Comparison of ENCODE assay signal across 15 cellular contexts in the genomic region with DNA sequence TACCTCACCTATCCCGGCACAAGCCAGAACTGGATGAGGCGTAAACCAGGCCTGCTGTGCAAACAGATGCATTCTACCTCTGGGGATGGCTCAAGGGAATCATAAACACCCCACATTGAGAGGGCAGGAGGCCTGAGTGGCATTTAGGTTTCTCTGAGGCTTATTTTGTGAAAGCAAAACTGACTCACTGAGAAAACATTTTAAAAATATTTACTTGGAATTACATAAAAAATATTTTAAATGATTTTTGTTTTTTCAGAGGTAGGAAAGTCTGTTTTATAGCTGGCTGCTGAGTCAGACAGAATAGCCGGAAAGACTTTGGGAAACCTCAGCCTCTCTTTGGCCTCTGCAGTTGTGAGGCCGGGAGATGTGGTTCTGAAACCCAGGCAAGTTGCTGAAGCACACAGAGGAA.
DNase-seq lines count a peak whose midpoint lies in the region; TF ChIP-seq lines count a peak whose summit lies in the region.
"Had no signal": no experiment of that assay in that cellular context is flagged by ENCODE, and none has a peak within 500 bp of the region (broad histone marks: within the 10 kb centered on the region; RNA-seq: fewer than 3 reads in every experiment).

No MANE protein-coding gene starts in this region.

- no peaks in the 10 kb centered on the region for H3K9me3 Mint-ChIP-seq in H9

- peaks cover 4% of the 10 kb centered on the region for H3F3A ChIP-seq in smooth muscle cell (ENCODE audit: low read depth)

- H3K27me3 ChIP-seq in smooth muscle cell (ENCODE audit: low read depth) (no peaks in the 10 kb centered on the region), H9 (ENCODE audit: insufficient read depth, low read length) (no peaks in the 10 kb centered on the region)
- H3K27me3 ChIP-seq: gastrocnemius medialis, sigmoid colon had no signal

- H3K36me3 ChIP-seq in smooth muscle cell (ENCODE audit: low read depth): no peaks in the 10 kb centered on the region
- H3K36me3 ChIP-seq: gastrocnemius medialis, sigmoid colon had no signal

- H3T11ph ChIP-seq in H9 (ENCODE audit: low read length): no peak overlapping the region

- H4K5ac ChIP-seq in H9 (ENCODE audit: insufficient read length, low read depth, low read length): no peak overlapping the region

- no peak overlapping the region for H3K27ac Mint-ChIP-seq in H9
- H3K27ac Mint-ChIP-seq: naive thymus-derived CD8-positive, alpha-beta T cell had no signal

- no peak overlapping the region for H4K8ac ChIP-seq in H9 (replicated peaks; ENCODE audit: insufficient read length, low read depth, low read length)

- no peak overlapping the region for H2BK15ac ChIP-seq in H9 (ENCODE audit: low read depth, low read length)

- peaks cover 1% of the 10 kb centered on the region; the same call in 1 of the 2 replicates for H3K27me3 Mint-ChIP-seq in H9 (ENCODE audit: low read depth)

- TF ChIP-seq POLR2A in lower leg skin (IDR thresholded peaks at IDR 0.05): no peak

- H2BK20ac ChIP-seq in H9 (ENCODE audit: low read depth, low read length, poor library complexity, severe bottlenecking): no peak overlapping the region

- H3K4ac ChIP-seq in H9 (ENCODE audit: low read depth, low read length): no peak overlapping the region

- no peak overlapping the region for H4K91ac ChIP-seq in H9 (ENCODE audit: insufficient read length, low read depth, low read length)

- H3K79me2 ChIP-seq in smooth muscle cell (ENCODE audit: low read depth): no peaks in the 10 kb centered on the region
- H3K79me2 ChIP-seq in H9 (ENCODE audit: insufficient read depth, low read length): no peaks in the 10 kb centered on the region

- H3K23ac ChIP-seq in H9 (ENCODE audit: insufficient read length, low read depth, low read length): no peak overlapping the region

- no peak overlapping the region for H2BK120ac ChIP-seq in H9 (ENCODE audit: low read depth, low read length, poor library complexity, severe bottlenecking)

- no peak overlapping the region for H2AK5ac ChIP-seq in H9 (ENCODE audit: insufficient read length, low read length)

- H4K20me1 ChIP-seq in smooth muscle cell (ENCODE audit: low read depth) (no peaks in the 10 kb centered on the region), H9 (ENCODE audit: control insufficient read depth, insufficient read depth, insufficient read length) (no peaks in the 10 kb centered on the region)

- peaks cover 12 to 17% of the 10 kb centered on the region in 2 experiments for H3K4me1 Mint-ChIP-seq in H9
- H3K4me1 Mint-ChIP-seq: naive thymus-derived CD8-positive, alpha-beta T cell had no signal

- H3K79me1 ChIP-seq in H9 (ENCODE audit: insufficient read depth, low read depth, low read length, poor library complexity, severe bottlenecking): no peaks in the 10 kb centered on the region

- no peaks in the 10 kb centered on the region; a peak in 1 of 7 replicates for H3K36me3 Mint-ChIP-seq in H9 (ENCODE audit: insufficient read depth in 1 of 3, low read depth in 3 of 3)
- H3K36me3 Mint-ChIP-seq: naive thymus-derived CD8-positive, alpha-beta T cell had no signal

- no peak for TF ChIP-seq CTCF in epithelial cell of esophagus (IDR thresholded peaks at IDR 0.05; ENCODE audit: insufficient read depth, low read depth, low read length, missing control alignments)
- TF ChIP-seq CTCF in smooth muscle cell (IDR thresholded peaks at IDR 0.05; ENCODE audit: borderline replicate concordance, insufficient read depth, poor library complexity, severe bottlenecking): no peak
- TF ChIP-seq CTCF in lower leg skin (IDR thresholded peaks at IDR 0.05): no peak
- no peak for TF ChIP-seq CTCF in H9 (conservative IDR thresholded peaks at IDR 0.05)

- H3K9me3 ChIP-seq in smooth muscle cell (replicated peaks; ENCODE audit: low read depth) (no peaks in the 10 kb centered on the region), H9 (ENCODE audit: control insufficient read depth, low read depth, low read length) (no peaks in the 10 kb centered on the region)
- H3K9me3 ChIP-seq: gastrocnemius medialis, sigmoid colon had no signal

- H3K14ac ChIP-seq in H9 (ENCODE audit: insufficient read depth, low read length): no peak overlapping the region

- no peak overlapping the region for H3K56ac ChIP-seq in H9 (ENCODE audit: insufficient read length, low read depth, low read length)

- H3K4me2 ChIP-seq in smooth muscle cell (peak overlapping the region; percentile 36), H9 (ENCODE audit: insufficient read depth, insufficient read length, low read length) (no peak overlapping the region)

- peak overlapping the region; percentile 43 for H3K27ac ChIP-seq in smooth muscle cell (ENCODE audit: low read depth)
- H3K27ac ChIP-seq in H9 (ENCODE audit: insufficient read length, low read depth, low read length): no peak overlapping the region
- H3K27ac ChIP-seq: gastrocnemius medialis, sigmoid colon had no signal

- no peaks in the 10 kb centered on the region for H3K23me2 ChIP-seq in H9 (ENCODE audit: insufficient read length, low read depth, low read length, poor library complexity, severe bottlenecking)

- H3K4me1 ChIP-seq in smooth muscle cell (ENCODE audit: low read depth) (no peaks in the 10 kb centered on the region), H9 (ENCODE audit: insufficient read depth, low read length) (no peaks in the 10 kb centered on the region)
- H3K4me1 ChIP-seq: gastrocnemius medialis, sigmoid colon had no signal

- intact Hi-C loops in lower leg skin (cut with DNase I; ENCODE audit: low total_unique reads): no loop called here

- no peak overlapping the region for H2AFZ ChIP-seq in smooth muscle cell (ENCODE audit: low read depth)
- no peak overlapping the region for H2AFZ ChIP-seq in H9 (ENCODE audit: low read length)

- no peak overlapping the region for H2BK5ac ChIP-seq in H9 (ENCODE audit: insufficient read length, low read length)

- no peak overlapping the region for H3K4me3 Mint-ChIP-seq in H9
- H3K4me3 Mint-ChIP-seq: naive thymus-derived CD8-positive, alpha-beta T cell had no signal

- DNase-seq in ELR (ENCODE audit: low read depth) (peak; percentile 85), NCI-H510A treated with DMSO at 0.1 percent for 48 hours (lab: John Stamatoyannopoulos, UW) (peak; percentile 18), epithelial cell of esophagus (ENCODE audit: low read depth) (peak; percentile 22), smooth muscle cell (lab: John Stamatoyannopoulos, UW; ENCODE audit: unreplicated experiment) (no peak), lower leg skin (ENCODE audit: low spot score in 2 of 2) (no peak), NCI-H1436 treated with DMSO at 0.1 percent for 48 hours (lab: John Stamatoyannopoulos, UW) (no peak), H9 (no peak)
- DNase-seq: activated CD8-positive, alpha-beta memory T cell treated with anti-CD3 and anti-CD28 coated beads for 24 hours; activated naive CD4-positive, alpha-beta T cell; gastrocnemius medialis; naive thymus-derived CD8-positive, alpha-beta T cell; NCI-H1105 treated with DMSO at 0.1 percent for 48 hours; NCI-H526 treated with DMSO at 0.1 percent for 48 hours; Right ventricle myocardium superior; sigmoid colon had no signal

- 32% methylated on average over 4 of the region's 4 CpGs for WGBS in smooth muscle cell (ENCODE audit: low lambda C conversion rate)
- WGBS in lower leg skin, 2 donors: 73 to 77% methylated on average over 4 of the region's 4 CpGs
- WGBS in H9 (ENCODE audit: extremely low coverage, insufficient read length, low lambda C conversion rate): no CpG with 5 or more reads among the region's 4 CpGs

- H3K18ac ChIP-seq in H9 (ENCODE audit: insufficient read length, low read depth, low read length): no peak overlapping the region

- no peak overlapping the region for H2BK12ac ChIP-seq in H9 (ENCODE audit: insufficient read length, low read depth, low read length)

- H3K4me3 ChIP-seq in epithelial cell of esophagus (ENCODE audit: low read length): no peak overlapping the region
- H3K4me3 ChIP-seq in smooth muscle cell: no peak overlapping the region
- H3K4me3 ChIP-seq in lower leg skin (ENCODE audit: low read depth, poor library complexity, severe bottlenecking): no peak overlapping the region
- H3K4me3 ChIP-seq: gastrocnemius medialis, sigmoid colon had no signal

- H3K9ac ChIP-seq in smooth muscle cell (ENCODE audit: low read depth) (no peak overlapping the region), H9 (ENCODE audit: extremely low read depth, insufficient read length, low read length) (no peak overlapping the region)

Comparison
In these comparisons a context has a peak if more than half of its experiments do, and no peak if none do; other contexts are left out.
1. DNase-seq: peak in ELR (single experiment), NCI-H510A treated with DMSO at 0.1 percent for 48 hours (single experiment) and epithelial cell of esophagus (single experiment); none in smooth muscle cell (single experiment), lower leg skin (0 of 2), NCI-H1436 treated with DMSO at 0.1 percent for 48 hours (single experiment) and H9 (single experiment).